In genomic region chr11:68010058-68011041, GRCh38 we compare ENCODE assay signal across 8 cellular contexts. TPM values are rescaled to one million over a fixed set of nuclear protein-coding genes. Genes with fewer than 3 reads are reported as not detected.
DNase-seq lines count a peak whose midpoint lies in the region; ATAC-seq and TF ChIP-seq lines count a peak whose summit lies in the region.

Gene ALDH3B1 (plus strand): TSS chr11:68010327. CDS start chr11:68015298, 4,971 bp downstream.

- peak within 1 kb of the TSS in 1 of 2 experiments; percentile 78 for H3K14ac ChIP-seq in mesenchymal stem cell (ENCODE audit: low read length in 2 of 2)

- peak within 1 kb of the TSS; percentile 84 for H2BK120ac ChIP-seq in mesenchymal stem cell (ENCODE audit: low read depth, low read length)

- H2AFZ ChIP-seq in mesenchymal stem cell (ENCODE audit: low read depth, low read length), result no peak within 1 kb of the TSS

- H3K9me3 ChIP-seq in HAP-1 (no peaks in the 10 kb centered on the region), mesenchymal stem cell (ENCODE audit: control insufficient read depth, low read length) (no peaks in the 10 kb centered on the region)

- H4K91ac ChIP-seq in mesenchymal stem cell (ENCODE audit: low read length), result peak within 1 kb of the TSS; percentile 96

- peak within 1 kb of the TSS; percentile 91 for H3K9ac ChIP-seq in mesenchymal stem cell (ENCODE audit: low read length)

- H3K27me3 Mint-ChIP-seq in effector memory CD8-positive, alpha-beta T cell, result peaks cover 0 to 9% of the 10 kb centered on the region in 2 donors

- peak; percentile 41 for ATAC-seq in effector memory CD8-positive, alpha-beta T cell (replicated peaks)
- no peak for ATAC-seq in GM21737 (IDR thresholded peaks at IDR 0.05; ENCODE audit: unreplicated experiment)
- no peak for ATAC-seq in foreskin keratinocyte

- H3K27ac ChIP-seq in mesenchymal stem cell (ENCODE audit: low read length, poor library complexity, severe bottlenecking) (peak within 1 kb of the TSS; percentile 94), temporal lobe (ENCODE audit: low read depth, low read length) (peak within 1 kb of the TSS; percentile 53), foreskin keratinocyte (no peak within 1 kb of the TSS)

- H2AK5ac ChIP-seq in mesenchymal stem cell (ENCODE audit: low read length, severe bottlenecking), result peak within 1 kb of the TSS; percentile 100

- H3K4ac ChIP-seq in mesenchymal stem cell (ENCODE audit: low read depth in 1 of 2, low read length in 2 of 2), result peak within 1 kb of the TSS; percentile 90 to 95

- in situ Hi-C loops in HAP-1 (cut with MboI; ENCODE audit: low sequenced_read_pairs), result no loop called here

- WGBS in mesenchymal stem cell, result 22% methylated on average over 32 of the region's 33 CpGs

- peaks cover 12% of the 10 kb centered on the region for H3K79me1 ChIP-seq in mesenchymal stem cell (replicated peaks; ENCODE audit: low read length, poor library complexity, severe bottlenecking)

- H3K23ac ChIP-seq in mesenchymal stem cell (ENCODE audit: low read length in 2 of 2), result peak within 1 kb of the TSS in 1 of 2 experiments; percentile 45

- H3K4me1 ChIP-seq in HAP-1, result peaks cover 31% of the 10 kb centered on the region
- H3K4me1 ChIP-seq in mesenchymal stem cell (ENCODE audit: control insufficient read depth, insufficient read depth, low read depth, low read length), result peaks cover 61% of the 10 kb centered on the region
- peaks cover 5% of the 10 kb centered on the region for H3K4me1 ChIP-seq in foreskin keratinocyte

- DNase-seq in HAP-1 (ENCODE audit: low spot score in 2 of 2), result peak; percentile 56 to 82
- peak; percentile 48 for DNase-seq in SIG-M5 (lab: John Stamatoyannopoulos, UW)
- no peak for DNase-seq in effector memory CD8-positive, alpha-beta T cell
- DNase-seq in mesenchymal stem cell, result peak; percentile 94
- DNase-seq in activated naive CD4-positive, alpha-beta T cell (lab: John Stamatoyannopoulos, UW), result no peak
- DNase-seq in foreskin keratinocyte, result no peak

- peak within 1 kb of the TSS; percentile 50 for H3K4me2 ChIP-seq in mesenchymal stem cell (ENCODE audit: low read length, poor library complexity, severe bottlenecking)

- H3K36me3 ChIP-seq in HAP-1 (replicated peaks) (no peaks in the 10 kb centered on the region), mesenchymal stem cell (ENCODE audit: control insufficient read depth in 1 of 2, insufficient read depth in 2 of 2, low read depth in 1 of 2, low read length in 2 of 2) (peaks cover 4 to 5% of the 10 kb centered on the region in 2 experiments)

- peaks cover 2% of the 10 kb centered on the region for H3K36me3 Mint-ChIP-seq in effector memory CD8-positive, alpha-beta T cell (ENCODE audit: insufficient read depth)

- peak within 1 kb of the TSS; percentile 51 for H2BK5ac ChIP-seq in mesenchymal stem cell (ENCODE audit: low read depth, low read length, poor library complexity, severe bottlenecking)

- H3K9me3 Mint-ChIP-seq in effector memory CD8-positive, alpha-beta T cell, result no peaks in the 10 kb centered on the region

- H3K4me1 Mint-ChIP-seq in effector memory CD8-positive, alpha-beta T cell (ENCODE audit: low read depth in 2 of 2), result peaks cover 0 to 5% of the 10 kb centered on the region in 2 donors

- H3K27ac Mint-ChIP-seq in effector memory CD8-positive, alpha-beta T cell, result no peak within 1 kb of the TSS

- H3K4me3 ChIP-seq in HAP-1, result no peak within 1 kb of the TSS
- peak within 1 kb of the TSS; percentile 43 to 83 for H3K4me3 ChIP-seq in mesenchymal stem cell (ENCODE audit: insufficient read depth in 1 of 2, low read depth in 1 of 2, low read length in 2 of 2)

- H4K8ac ChIP-seq in mesenchymal stem cell (ENCODE audit: low read length), result peak within 1 kb of the TSS; percentile 95

- peak within 1 kb of the TSS; percentile 40 to 97 for H3K18ac ChIP-seq in mesenchymal stem cell (ENCODE audit: low read depth in 1 of 2, low read length in 2 of 2)

- H2BK12ac ChIP-seq in mesenchymal stem cell (ENCODE audit: low read length in 2 of 2), result peak within 1 kb of the TSS; percentile 40 to 91

- TF ChIP-seq CTCF in foreskin keratinocyte (conservative IDR thresholded peaks at IDR 0.05), result no peak

- H3K27me3 ChIP-seq in HAP-1 (ENCODE audit: low read depth) (no peaks in the 10 kb centered on the region), mesenchymal stem cell (ENCODE audit: control insufficient read depth in 1 of 2, insufficient read depth in 1 of 2, low read length in 2 of 2) (no peaks in the 10 kb centered on the region), foreskin keratinocyte (no peaks in the 10 kb centered on the region)

- peak within 1 kb of the TSS; percentile 86 for H2BK15ac ChIP-seq in mesenchymal stem cell (ENCODE audit: low read depth, poor library complexity, severe bottlenecking)

- H3K4me3 Mint-ChIP-seq in effector memory CD8-positive, alpha-beta T cell, result no peak within 1 kb of the TSS

RNA-seq across cellular contexts. Expression of gene ALDH3B1, which starts in this region (rescaled TPM):
- polyA plus RNA-seq in mesenchymal stem cell (2013, experiment 1 of 2), result 22.4 TPM
- polyA plus RNA-seq in mesenchymal stem cell (2013, experiment 2 of 2), result 22.5 TPM
- 0.49 TPM for total RNA-seq in temporal lobe
- total RNA-seq in foreskin keratinocyte, result not detected in 2 replicates
- polyA plus RNA-seq in foreskin keratinocyte, result 0.03 TPM in 1 of 2 replicates, not detected in the other

Comparison
In these comparisons a context has a peak if more than half of its experiments do, and no peak if none do; other contexts are left out.
1. DNase-seq: peak in HAP-1 (2 of 2), SIG-M5 (single experiment) and mesenchymal stem cell (single experiment); none in effector memory CD8-positive, alpha-beta T cell (0 of 3), activated naive CD4-positive, alpha-beta T cell (0 of 4) and foreskin keratinocyte (0 of 2).